In the genomic region with DNA sequence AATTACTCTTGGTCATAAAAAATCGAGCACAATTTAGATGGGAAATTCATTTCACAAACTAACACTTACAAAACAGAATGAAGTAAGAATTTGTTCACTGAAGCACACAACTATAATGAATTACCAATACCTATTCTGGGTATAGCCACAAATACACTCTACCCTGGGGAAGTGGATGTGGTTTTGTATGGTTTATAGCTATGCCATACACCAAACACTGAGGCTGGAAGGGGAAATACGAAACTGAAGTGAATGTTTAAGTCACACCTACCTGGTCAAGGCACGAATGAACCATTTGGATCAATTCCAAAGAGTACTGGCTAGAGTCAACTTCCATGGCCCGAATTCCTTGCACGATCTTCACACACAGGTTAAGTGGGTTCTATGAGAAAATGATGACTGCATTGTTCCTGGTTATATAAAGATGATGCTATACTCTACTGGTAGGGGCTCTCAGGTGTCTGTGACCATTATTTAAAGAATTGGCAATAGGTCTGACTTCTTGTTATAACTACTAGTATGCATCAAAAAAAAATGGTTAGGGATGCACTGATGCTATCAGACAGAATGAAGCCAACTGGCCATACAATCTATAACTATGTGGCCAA, we compare ENCODE assay signal across 16 cellular contexts. TPM values are rescaled to one million over a fixed set of nuclear protein-coding genes. Genes with fewer than 3 reads are reported as not detected.
"Had no signal": no experiment of that assay in that cellular context is flagged by ENCODE, and none has a peak within 500 bp of the region (broad histone marks: within the 10 kb centered on the region; RNA-seq: fewer than 3 reads in every experiment).

No MANE protein-coding gene starts in this region.

- FAIRE-seq: urothelium cell line had no signal

- H3K27ac ChIP-seq: ascending aorta, esophagus muscularis mucosa, lower lobe of right lung, neutrophil, thyroid gland had no signal

- H3K4me3 Mint-ChIP-seq: immature natural killer cell, naive B cell had no signal

- H3K4me1 ChIP-seq: ascending aorta, esophagus muscularis mucosa, lower lobe of right lung, thyroid gland had no signal

- H3K27me3 Mint-ChIP-seq: naive B cell had no signal

- H3K27me3 ChIP-seq: ascending aorta, esophagus muscularis mucosa, neutrophil, thyroid gland had no signal

- H3K9me3 ChIP-seq: ascending aorta, esophagus muscularis mucosa, lower lobe of right lung, neutrophil, thyroid gland had no signal

- H3K4me1 Mint-ChIP-seq: naive B cell had no signal

- DNase-seq: activated CD4-positive, alpha-beta T cell treated with anti-CD3 and anti-CD28 coated beads, Interleukin-2, amount 50 U/mL, for 1 hour; activated CD8-positive, alpha-beta memory T cell treated with anti-CD3 and anti-CD28 coated beads, Interleukin-2, amount 50 U/mL, for 48 hours; glutamatergic neuron; immature natural killer cell; left cardiac atrium; lower lobe of right lung; midbrain; naive B cell; stimulated activated CD4-positive, alpha-beta T cell treated with anti-CD3 and anti-CD28 coated beads, Interleukin-4, amount 100 ng/mL, for 4 hours; T1000; thyroid gland had no signal

- ATAC-seq: left cardiac atrium, lower lobe of right lung had no signal

- H3K9me3 Mint-ChIP-seq: activated T-helper 2 cell treated with anti-CD3 and anti-CD28 coated beads, Interferon-gamma antibody, Interleukin-2, Interleukin-4, amounts not matched to agents 10 μg/mL and 5 μg/mL and 100 μg/mL, durations not matched to agents 14 hours and 24 hours and 36 hours; immature natural killer cell; naive B cell had no signal

- H3K4me3 ChIP-seq: ascending aorta, esophagus muscularis mucosa, lower lobe of right lung, thyroid gland had no signal

RNA-seq across cellular contexts. Expression of gene ZC2HC1C, which starts 44.6 kb away (rescaled TPM):
- total RNA-seq: ascending aorta had no signal

RNA-seq across cellular contexts. Expression of gene ACYP1, which starts 50.2 kb away (rescaled TPM):
- total RNA-seq: ascending aorta had no signal
